In the genomic region with DNA sequence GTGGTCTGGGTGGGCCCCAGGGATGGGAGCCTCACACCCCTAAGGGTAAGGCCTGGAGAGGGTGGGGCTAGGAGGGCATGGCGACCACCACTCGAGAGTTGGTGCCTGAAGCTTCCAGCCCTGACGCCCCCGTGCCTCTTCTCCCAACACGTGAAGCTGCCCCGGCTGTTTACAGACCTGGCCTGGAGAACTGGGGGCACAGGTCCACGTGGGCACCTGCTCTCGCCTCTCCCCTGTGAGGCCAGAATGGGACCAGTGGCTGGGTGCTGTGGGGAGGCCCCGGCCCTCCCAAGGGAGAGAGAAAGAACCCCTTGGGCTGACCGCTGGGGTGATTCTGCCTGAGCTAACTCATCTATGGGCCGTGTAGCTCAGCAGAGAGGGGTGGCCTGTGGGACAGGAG, we compare ENCODE assay signal across 26 cellular contexts. TPM values are rescaled to one million over a fixed set of nuclear protein-coding genes. Genes with fewer than 3 reads are reported as not detected.
"Had no signal": no experiment of that assay in that cellular context is flagged by ENCODE, and none has a peak within 500 bp of the region (broad histone marks: within the 10 kb centered on the region; RNA-seq: fewer than 3 reads in every experiment).

No MANE protein-coding gene starts in this region.

- H3K27ac Mint-ChIP-seq: activated CD4-positive, alpha-beta memory T cell treated with anti-CD3 and anti-CD28 coated beads, Interleukin-2, amount 10 ng/mL, durations not matched to agents 7 days and 5 days; activated CD4-positive, alpha-beta T cell treated with anti-CD3 and anti-CD28 coated beads, Interleukin-2, amount 10 ng/mL, durations not matched to agents 24 days and 14 days; activated T-cell treated with anti-CD3 and anti-CD28 coated beads, Interleukin-2, amount 50 U/mL, for 72 hours; immature natural killer cell; stimulated activated effector memory CD8-positive, alpha-beta T cell treated with anti-CD3 and anti-CD28 coated beads, Interleukin-12 subunit alpha, Interleukin-12 subunit beta, amount 100 ng/mL, for 72 hours; T-cell; T-helper 2 cell treated with Interferon-gamma antibody and Interleukin-4, amounts not matched to agents 5 μg/mL and 100 μg/mL, for 36 hours had no signal

- H3K4me1 Mint-ChIP-seq: activated CD4-positive, alpha-beta memory T cell treated with anti-CD3 and anti-CD28 coated beads, Interleukin-2, amount 10 ng/mL, durations not matched to agents 7 days and 5 days; activated CD4-positive, alpha-beta T cell treated with anti-CD3 and anti-CD28 coated beads, Interleukin-2, amount 10 ng/mL, durations not matched to agents 24 days and 14 days; central memory CD8-positive, alpha-beta T cell; immature natural killer cell; naive thymus-derived CD4-positive, alpha-beta T cell; stimulated activated effector memory CD8-positive, alpha-beta T cell treated with anti-CD3 and anti-CD28 coated beads, Interleukin-12 subunit alpha, Interleukin-12 subunit beta, amount 100 ng/mL, for 72 hours; stimulated activated naive CD8-positive, alpha-beta T cell treated with anti-CD3 and anti-CD28 coated beads, Interleukin-15, amount 100 ng/mL, for 72 hours; T-cell had no signal

- H3K4me3 ChIP-seq: adrenal gland, colonic mucosa, hepatocyte, left lung, prostate gland, tibial nerve, uterus had no signal

- H3K36me3 ChIP-seq: adrenal gland, colonic mucosa, left lung, prostate gland, tibial nerve, uterus had no signal

- H2AFZ ChIP-seq: hepatocyte had no signal

- H3K27me3 Mint-ChIP-seq: activated CD4-positive, alpha-beta memory T cell treated with anti-CD3 and anti-CD28 coated beads, Interleukin-2, amount 10 ng/mL, durations not matched to agents 7 days and 5 days; activated CD4-positive, alpha-beta T cell treated with anti-CD3 and anti-CD28 coated beads, Interleukin-2, amount 10 ng/mL, durations not matched to agents 24 days and 14 days; naive thymus-derived CD4-positive, alpha-beta T cell; stimulated activated naive CD8-positive, alpha-beta T cell treated with anti-CD3 and anti-CD28 coated beads, Interleukin-15, amount 100 ng/mL, for 72 hours had no signal

- H3K27ac ChIP-seq: adrenal gland, colonic mucosa, foreskin keratinocyte, hepatocyte, left lung, prostate gland, tibial nerve, uterus, VCaP had no signal

- FAIRE-seq: astrocyte, endometrium had no signal

- H3K9me3 ChIP-seq: adrenal gland, colonic mucosa, left lung, prostate gland, tibial nerve, uterus had no signal

- ATAC-seq: activated CD4-positive, CD25-positive, alpha-beta regulatory T cell treated with anti-CD3 and anti-CD28 coated beads, Interleukin-2, amount 50 U/mL, for 24 hours; activated T-cell treated with anti-CD3 and anti-CD28 coated beads, Interleukin-2, amount 50 U/mL, for 72 hours; foreskin keratinocyte; left lung; naive thymus-derived CD4-positive, alpha-beta T cell; stimulated activated effector memory CD8-positive, alpha-beta T cell treated with anti-CD3 and anti-CD28 coated beads, Interleukin-12 subunit alpha, Interleukin-12 subunit beta, amount 100 ng/mL, for 72 hours; stimulated activated naive CD8-positive, alpha-beta T cell treated with anti-CD3 and anti-CD28 coated beads, Interleukin-15, amount 100 ng/mL, for 72 hours; T-cell had no signal

- H3K79me2 ChIP-seq: hepatocyte had no signal

- H3K4me2 ChIP-seq: hepatocyte had no signal

- H3K27me3 ChIP-seq: adrenal gland, colonic mucosa, hepatocyte, uterus had no signal

- H3K4me1 ChIP-seq: colonic mucosa, foreskin keratinocyte, left lung, prostate gland, uterus had no signal

- H3K9me3 Mint-ChIP-seq: activated CD4-positive, alpha-beta memory T cell treated with anti-CD3 and anti-CD28 coated beads, Interleukin-2, amount 10 ng/mL, durations not matched to agents 7 days and 5 days; activated CD4-positive, alpha-beta T cell treated with anti-CD3 and anti-CD28 coated beads, Interleukin-2, amount 10 ng/mL, durations not matched to agents 24 days and 14 days; activated naive CD4-positive, alpha-beta T cell treated with anti-CD3 and anti-CD28 coated beads, Interleukin-2, amount 50 U/mL, for 72 hours; activated T-cell treated with anti-CD3 and anti-CD28 coated beads, Interleukin-2, amount 50 U/mL, for 72 hours; central memory CD8-positive, alpha-beta T cell; immature natural killer cell; naive thymus-derived CD4-positive, alpha-beta T cell; stimulated activated effector memory CD8-positive, alpha-beta T cell treated with anti-CD3 and anti-CD28 coated beads, Interleukin-12 subunit alpha, Interleukin-12 subunit beta, amount 100 ng/mL, for 72 hours; stimulated activated naive CD8-positive, alpha-beta T cell treated with anti-CD3 and anti-CD28 coated beads, Interleukin-15, amount 100 ng/mL, for 72 hours; T-cell; T-helper 2 cell treated with Interferon-gamma antibody and Interleukin-4, amounts not matched to agents 5 μg/mL and 100 μg/mL, for 36 hours had no signal

- DNase-seq: activated CD4-positive, alpha-beta memory T cell treated with anti-CD3 and anti-CD28 coated beads, Interleukin-2, amount 10 ng/mL, durations not matched to agents 7 days and 5 days; activated CD4-positive, alpha-beta T cell treated with anti-CD3 and anti-CD28 coated beads, Interleukin-2, amount 10 ng/mL, durations not matched to agents 24 days and 14 days; activated gamma-delta T cell; activated T-cell treated with anti-CD3 and anti-CD28 coated beads, Interleukin-2, amount 50 U/mL, for 72 hours; adrenal gland; colonic mucosa; foreskin keratinocyte; immature natural killer cell; kidney glomerular epithelial cell; naive thymus-derived CD4-positive, alpha-beta T cell; stimulated activated CD4-positive, alpha-beta T cell treated with anti-CD3 and anti-CD28 coated beads, Interleukin-2, amount 100 ng/mL, for 24 hours; stimulated activated naive CD8-positive, alpha-beta T cell treated with anti-CD3 and anti-CD28 coated beads, Interleukin-15, amount 100 ng/mL, for 72 hours; T-cell; uterus had no signal

- H3K4me3 Mint-ChIP-seq: activated CD4-positive, alpha-beta memory T cell treated with anti-CD3 and anti-CD28 coated beads, Interleukin-2, amount 10 ng/mL, durations not matched to agents 7 days and 5 days; activated CD4-positive, alpha-beta T cell treated with anti-CD3 and anti-CD28 coated beads, Interleukin-2, amount 10 ng/mL, durations not matched to agents 24 days and 14 days; activated T-cell treated with anti-CD3 and anti-CD28 coated beads, Interleukin-2, amount 50 U/mL, for 72 hours; central memory CD8-positive, alpha-beta T cell; immature natural killer cell; naive thymus-derived CD4-positive, alpha-beta T cell; stimulated activated effector memory CD8-positive, alpha-beta T cell treated with anti-CD3 and anti-CD28 coated beads, Interleukin-12 subunit alpha, Interleukin-12 subunit beta, amount 100 ng/mL, for 72 hours; stimulated activated naive CD8-positive, alpha-beta T cell treated with anti-CD3 and anti-CD28 coated beads, Interleukin-15, amount 100 ng/mL, for 72 hours; T-cell; T-helper 2 cell treated with Interferon-gamma antibody and Interleukin-4, amounts not matched to agents 5 μg/mL and 100 μg/mL, for 36 hours had no signal

- H3K36me3 Mint-ChIP-seq: activated naive CD4-positive, alpha-beta T cell treated with anti-CD3 and anti-CD28 coated beads, Interleukin-2, amount 50 U/mL, for 72 hours; immature natural killer cell; naive thymus-derived CD4-positive, alpha-beta T cell; stimulated activated effector memory CD8-positive, alpha-beta T cell treated with anti-CD3 and anti-CD28 coated beads, Interleukin-12 subunit alpha, Interleukin-12 subunit beta, amount 100 ng/mL, for 72 hours; T-cell had no signal

RNA-seq across cellular contexts. Expression of a gene that starts 15.5 kb away (rescaled TPM):
- total RNA-seq: foreskin keratinocyte had no signal
- polyA plus RNA-seq: immature natural killer cell; naive thymus-derived CD4-positive, alpha-beta T cell had no signal
